1 cellular context compared by ENCODE assay signal in genomic region chr12:114666746-114667668, GRCh38.
TF ChIP-seq lines count a peak whose summit lies in the region.

No MANE protein-coding gene starts in this region.

TF ChIP-seq in SK-N-SH treated with all-trans-retinoic acid at 6 μM for 48 hours, 23 proteins besides CTCF, POLR2A, EP300 and RAD21 (continued from another document):
- TF ChIP-seq ZNF70 (CRISPR knock-in tag; IDR thresholded peaks at IDR 0.05), result no peak
- TF ChIP-seq ARNTL (CRISPR knock-in tag; IDR thresholded peaks at IDR 0.05; ENCODE audit: borderline replicate concordance, low read depth), result no peak
- no peak for TF ChIP-seq ZNF8 (CRISPR knock-in tag; IDR thresholded peaks at IDR 0.05)
- TF ChIP-seq RARB (CRISPR knock-in tag; IDR thresholded peaks at IDR 0.05), result no peak
- TF ChIP-seq GLIS3 (CRISPR knock-in tag; IDR thresholded peaks at IDR 0.05), result no peak
- no peak for TF ChIP-seq TOX (CRISPR knock-in tag; IDR thresholded peaks at IDR 0.05; ENCODE audit: borderline replicate concordance)
- TF ChIP-seq SNAI2 (CRISPR knock-in tag; IDR thresholded peaks at IDR 0.05), result no peak
- no peak for TF ChIP-seq ZNF565 (CRISPR knock-in tag; conservative IDR thresholded peaks at IDR 0.05; ENCODE audit: low read depth)
